ENCODE assay signal across 4 cellular contexts in genomic region chr2:131209773-131210104, GRCh38. TPM values are rescaled to one million over a fixed set of nuclear protein-coding genes. Genes with fewer than 3 reads are reported as not detected.
"Had no signal": no experiment of that assay in that cellular context is flagged by ENCODE, and none has a peak within 500 bp of the region (broad histone marks: within the 10 kb centered on the region; RNA-seq: fewer than 3 reads in every experiment).

No MANE protein-coding gene starts in this region.

RNA-seq across cellular contexts. Expression of gene POTEE, which starts 0.4 kb away (rescaled TPM):
- total RNA-seq: ascending aorta, cardiac septum, RPMI7951 had no signal
- polyA plus RNA-seq: adipose tissue had no signal
